In genomic region chr10:98910048-98910447, GRCh38 we compare ENCODE assay signal across 25 cellular contexts.
DNase-seq lines count a peak whose midpoint lies in the region; ATAC-seq and TF ChIP-seq lines count a peak whose summit lies in the region.
"Had no signal": no experiment of that assay in that cellular context is flagged by ENCODE, and none has a peak within 500 bp of the region (broad histone marks: within the 10 kb centered on the region; RNA-seq: fewer than 3 reads in every experiment).

No MANE protein-coding gene starts in this region.

- H3K4me1 Mint-ChIP-seq in stimulated activated naive CD8-positive, alpha-beta T cell treated with anti-CD3 and anti-CD28 coated beads, Interleukin-15, amount 100 ng/mL, for 72 hours, result no peaks in the 10 kb centered on the region

- no peaks in the 10 kb centered on the region for H3K27me3 ChIP-seq in vagina
- H3K27me3 ChIP-seq in HAP-1 (ENCODE audit: low read depth), result 0 out of 2 replicates have a peak, but pooled peaks cover 3% of the 10 kb centered on the region
- H3K27me3 ChIP-seq: adrenal gland, heart left ventricle, neutrophil, stomach, transverse colon had no signal

- no peak overlapping the region for H3K4me3 Mint-ChIP-seq in stimulated activated naive CD8-positive, alpha-beta T cell treated with anti-CD3 and anti-CD28 coated beads, Interleukin-15, amount 100 ng/mL, for 72 hours
- H3K4me3 Mint-ChIP-seq: activated CD8-positive, alpha-beta T cell treated with anti-CD3 and anti-CD28 coated beads, Interleukin-2, amount 10 ng/mL, durations not matched to agents 7 days and 5 days had no signal

- TF ChIP-seq POLR2A in vagina (IDR thresholded peaks at IDR 0.05), result no peak

- no peak overlapping the region for H3K4me3 ChIP-seq in vagina
- H3K4me3 ChIP-seq in HAP-1, result no peak overlapping the region
- H3K4me3 ChIP-seq: adrenal gland, heart left ventricle, lung, stomach, transverse colon had no signal

- no peaks in the 10 kb centered on the region for H3K9me3 Mint-ChIP-seq in stimulated activated naive CD8-positive, alpha-beta T cell treated with anti-CD3 and anti-CD28 coated beads, Interleukin-15, amount 100 ng/mL, for 72 hours

- H3K27me3 Mint-ChIP-seq in stimulated activated naive CD8-positive, alpha-beta T cell treated with anti-CD3 and anti-CD28 coated beads, Interleukin-15, amount 100 ng/mL, for 72 hours, result no peaks in the 10 kb centered on the region

- H3K9me3 ChIP-seq in vagina, result no peaks in the 10 kb centered on the region
- no peaks in the 10 kb centered on the region for H3K9me3 ChIP-seq in HAP-1
- H3K9me3 ChIP-seq: adrenal gland, heart left ventricle, neutrophil, stomach, transverse colon had no signal

- intact Hi-C loops in vagina (cut with DNase I), result no loop called here

- H3K4me1 ChIP-seq in vagina (no peaks in the 10 kb centered on the region), HAP-1 (peaks cover 5% of the 10 kb centered on the region; the same call in 1 of the 2 replicates)
- H3K4me1 ChIP-seq: adrenal gland, heart left ventricle, stomach, transverse colon had no signal

- peak; percentile 28 for ATAC-seq in stimulated activated naive CD8-positive, alpha-beta T cell treated with anti-CD3 and anti-CD28 coated beads, Interleukin-15, Interleukin-2, amounts not matched to agents 100 U/mL and 50 U/mL, for 24 hours
- no peak for ATAC-seq in stimulated activated naive CD8-positive, alpha-beta T cell treated with anti-CD3 and anti-CD28 coated beads, Interleukin-15, amount 100 ng/mL, for 72 hours
- no peak for ATAC-seq in omental fat pad (ENCODE audit: low FRiP score)
- ATAC-seq: activated CD8-positive, alpha-beta T cell treated with anti-CD3 and anti-CD28 coated beads, Interleukin-2, amount 10 ng/mL, durations not matched to agents 7 days and 5 days had no signal

- in situ Hi-C loops in HAP-1 (cut with MboI; ENCODE audit: low sequenced_read_pairs), result no loop called here

- DNase-seq in stimulated activated naive CD8-positive, alpha-beta T cell treated with anti-CD3 and anti-CD28 coated beads, Interleukin-15, Interleukin-2, amounts not matched to agents 100 U/mL and 50 U/mL, for 24 hours, result no peak
- DNase-seq in stimulated activated naive CD8-positive, alpha-beta T cell treated with anti-CD3 and anti-CD28 coated beads, Interleukin-15, amount 100 ng/mL, for 72 hours, result no peak
- DNase-seq in SK-N-DZ (ENCODE audit: low spot score), result peak; percentile 75
- DNase-seq in foreskin melanocyte, result peak; percentile 87
- DNase-seq in vagina (ENCODE audit: extremely low spot score in 2 of 2), result no peak
- DNase-seq in occipital lobe (lab: John Stamatoyannopoulos, UW), result no peak
- no peak for DNase-seq in HAP-1 (ENCODE audit: low spot score in 2 of 2)
- no peak for DNase-seq in omental fat pad (ENCODE audit: low spot score)
- DNase-seq: activated CD4-positive, CD25-positive, alpha-beta regulatory T cell treated with anti-CD3 and anti-CD28 coated beads, Interleukin-2, amount 50 U/mL, for 72 hours; activated CD8-positive, alpha-beta T cell treated with anti-CD3 and anti-CD28 coated beads, Interleukin-2, amount 10 ng/mL, durations not matched to agents 7 days and 5 days; activated naive CD4-positive, alpha-beta T cell; activated T-cell treated with anti-CD3 and anti-CD28 coated beads, Interleukin-2, amount 50 U/mL, for 1 hour; adrenal gland; DND-41; heart left ventricle; NCI-H1105; NCI-H2081; NCI-H510A; stimulated activated CD4-positive, alpha-beta T cell treated with anti-CD3 and anti-CD28 coated beads, Interleukin-4, amount 100 ng/mL, for 24 hours; stomach; T-helper 9 cell; transverse colon had no signal

- no peak overlapping the region for H3K27ac ChIP-seq in vagina
- H3K27ac ChIP-seq: adrenal gland, heart left ventricle, neutrophil, RWPE1, stomach, transverse colon had no signal

- no peak for TF ChIP-seq CTCF in vagina (IDR thresholded peaks at IDR 0.05)
- no peak for TF ChIP-seq CTCF in omental fat pad (IDR thresholded peaks at IDR 0.05)

- H3K36me3 ChIP-seq in vagina, result no peaks in the 10 kb centered on the region
- H3K36me3 ChIP-seq in HAP-1 (replicated peaks), result no peaks in the 10 kb centered on the region
- H3K36me3 ChIP-seq: adrenal gland, heart left ventricle, neutrophil, stomach, transverse colon had no signal

- no peak overlapping the region for H3K27ac Mint-ChIP-seq in stimulated activated naive CD8-positive, alpha-beta T cell treated with anti-CD3 and anti-CD28 coated beads, Interleukin-15, amount 100 ng/mL, for 72 hours
- H3K27ac Mint-ChIP-seq: activated CD8-positive, alpha-beta T cell treated with anti-CD3 and anti-CD28 coated beads, Interleukin-2, amount 10 ng/mL, durations not matched to agents 7 days and 5 days had no signal

Comparison
In these comparisons a context has a peak if more than half of its experiments do, and no peak if none do; other contexts are left out.
1. DNase-seq: peak in SK-N-DZ (single experiment) and foreskin melanocyte (single experiment); none in stimulated activated naive CD8-positive, alpha-beta T cell treated with anti-CD3 and anti-CD28 coated beads, Interleukin-15, Interleukin-2, amounts not matched to agents 100 U/mL and 50 U/mL, for 24 hours (single experiment), stimulated activated naive CD8-positive, alpha-beta T cell treated with anti-CD3 and anti-CD28 coated beads, Interleukin-15, amount 100 ng/mL, for 72 hours (0 of 2), vagina (0 of 2), occipital lobe (single experiment), HAP-1 (0 of 2) and omental fat pad (single experiment).